In genomic region chr3:197584733-197585132, GRCh38 we compare ENCODE assay signal across 33 cellular contexts. TPM values are rescaled to one million over a fixed set of nuclear protein-coding genes. Genes with fewer than 3 reads are reported as not detected.
"Had no signal": no experiment of that assay in that cellular context is flagged by ENCODE, and none has a peak within 500 bp of the region (broad histone marks: within the 10 kb centered on the region; RNA-seq: fewer than 3 reads in every experiment).

No MANE protein-coding gene starts in this region.

- ATAC-seq: activated naive CD8-positive, alpha-beta T cell treated with anti-CD3 and anti-CD28 coated beads, Interleukin-2, amount 50 U/mL, for 24 hours; activated T-cell treated with anti-CD3 and anti-CD28 coated beads, Interleukin-2, amount 50 U/mL, for 4 hours; activated T-cell treated with anti-CD3 and anti-CD28 coated beads, Interleukin-2, amount 50 U/mL, for 72 hours; T-cell had no signal

- H3K27me3 Mint-ChIP-seq: activated CD4-positive, alpha-beta memory T cell treated with anti-CD3 and anti-CD28 coated beads for 36 hours; activated CD4-positive, alpha-beta T cell treated with anti-CD3 and anti-CD28 coated beads, Interleukin-2, amount 10 ng/mL, durations not matched to agents 24 days and 14 days; activated naive CD4-positive, alpha-beta T cell treated with anti-CD3 and anti-CD28 coated beads, Interleukin-2, amount 50 U/mL, for 24 hours; activated naive CD8-positive, alpha-beta T cell; activated naive CD8-positive, alpha-beta T cell treated with anti-CD3 and anti-CD28 coated beads, Interleukin-2, amount 10 ng/mL, durations not matched to agents 7 days and 5 days; activated naive CD8-positive, alpha-beta T cell treated with anti-CD3 and anti-CD28 coated beads, Interleukin-2, amount 50 U/mL, for 24 hours; brain; T-cell had no signal

- H3K4me1 Mint-ChIP-seq: activated B cell treated with CpG ODN at 0.5 μM for 24 hours; activated naive CD4-positive, alpha-beta T cell treated with anti-CD3 and anti-CD28 coated beads, Interleukin-2, amount 50 U/mL, for 24 hours; activated naive CD8-positive, alpha-beta T cell treated with anti-CD3 and anti-CD28 coated beads, Interleukin-2, amount 50 U/mL, for 24 hours; brain; central memory CD8-positive, alpha-beta T cell; T-cell had no signal

- H3K27ac Mint-ChIP-seq: activated B cell treated with CpG ODN at 0.5 μM for 24 hours; activated CD4-positive, alpha-beta memory T cell treated with anti-CD3 and anti-CD28 coated beads for 36 hours; activated CD4-positive, alpha-beta T cell treated with anti-CD3 and anti-CD28 coated beads, Interleukin-2, amount 10 ng/mL, durations not matched to agents 24 days and 14 days; activated naive CD4-positive, alpha-beta T cell treated with anti-CD3 and anti-CD28 coated beads, Interleukin-2, amount 10 ng/mL, durations not matched to agents 7 days and 5 days; activated naive CD4-positive, alpha-beta T cell treated with anti-CD3 and anti-CD28 coated beads, Interleukin-2, amount 50 U/mL, for 24 hours; activated naive CD8-positive, alpha-beta T cell; activated naive CD8-positive, alpha-beta T cell treated with anti-CD3 and anti-CD28 coated beads, Interleukin-2, amount 10 ng/mL, durations not matched to agents 7 days and 5 days; activated naive CD8-positive, alpha-beta T cell treated with anti-CD3 and anti-CD28 coated beads, Interleukin-2, amount 50 U/mL, for 24 hours; activated T-cell treated with anti-CD3 and anti-CD28 coated beads, Interleukin-2, amount 50 U/mL, for 72 hours; activated T-helper 1 cell treated with anti-CD3 and anti-CD28 coated beads, Interleukin-12 subunit alpha, Interleukin-12 subunit beta, Interleukin-2, Interleukin-4 antibody, amounts not matched to agents 30 ng/mL and 10 ng/mL and 1 ng/mL, durations not matched to agents 14 hours and 24 hours and 36 hours; activated T-helper 2 cell treated with anti-CD3 and anti-CD28 coated beads, Interferon-gamma antibody, Interleukin-2, Interleukin-4, amounts not matched to agents 10 μg/mL and 5 μg/mL and 100 μg/mL, durations not matched to agents 14 hours and 24 hours and 36 hours; brain; T-cell; T-helper 2 cell treated with Interferon-gamma antibody and Interleukin-4, amounts not matched to agents 5 μg/mL and 100 μg/mL, for 36 hours had no signal

- H3K27ac ChIP-seq: ascending aorta, cardiac muscle cell, VCaP had no signal

- H3K36me3 ChIP-seq: ascending aorta, cardiac muscle cell had no signal

- H3K4me3 ChIP-seq: ascending aorta, cardiac muscle cell had no signal

- H3K9me3 ChIP-seq: ascending aorta had no signal

- H3K4me1 ChIP-seq: ascending aorta had no signal

- H3K36me3 Mint-ChIP-seq: activated CD4-positive, alpha-beta memory T cell treated with anti-CD3 and anti-CD28 coated beads for 36 hours; activated naive CD4-positive, alpha-beta T cell treated with anti-CD3 and anti-CD28 coated beads, Interleukin-2, amount 50 U/mL, for 24 hours; activated naive CD8-positive, alpha-beta T cell treated with anti-CD3 and anti-CD28 coated beads, Interleukin-2, amount 10 ng/mL, durations not matched to agents 7 days and 5 days; T-cell had no signal

- H3K27me3 ChIP-seq: ascending aorta, cardiac muscle cell had no signal

- H3K4me3 Mint-ChIP-seq: activated B cell treated with CpG ODN at 0.5 μM for 24 hours; activated CD4-positive, alpha-beta memory T cell treated with anti-CD3 and anti-CD28 coated beads for 36 hours; activated CD4-positive, alpha-beta T cell treated with anti-CD3 and anti-CD28 coated beads, Interleukin-2, amount 10 ng/mL, durations not matched to agents 24 days and 14 days; activated naive CD4-positive, alpha-beta T cell treated with anti-CD3 and anti-CD28 coated beads, Interleukin-2, amount 10 ng/mL, durations not matched to agents 7 days and 5 days; activated naive CD4-positive, alpha-beta T cell treated with anti-CD3 and anti-CD28 coated beads, Interleukin-2, amount 50 U/mL, for 24 hours; activated naive CD8-positive, alpha-beta T cell; activated naive CD8-positive, alpha-beta T cell treated with anti-CD3 and anti-CD28 coated beads, Interleukin-2, amount 10 ng/mL, durations not matched to agents 7 days and 5 days; activated naive CD8-positive, alpha-beta T cell treated with anti-CD3 and anti-CD28 coated beads, Interleukin-2, amount 50 U/mL, for 24 hours; activated T-cell treated with anti-CD3 and anti-CD28 coated beads, Interleukin-2, amount 50 U/mL, for 4 hours; activated T-cell treated with anti-CD3 and anti-CD28 coated beads, Interleukin-2, amount 50 U/mL, for 72 hours; activated T-helper 1 cell treated with anti-CD3 and anti-CD28 coated beads, Interleukin-12 subunit alpha, Interleukin-12 subunit beta, Interleukin-2, Interleukin-4 antibody, amounts not matched to agents 30 ng/mL and 10 ng/mL and 1 ng/mL, durations not matched to agents 14 hours and 24 hours and 36 hours; brain; central memory CD8-positive, alpha-beta T cell; T-cell; T-helper 2 cell treated with Interferon-gamma antibody and Interleukin-4, amounts not matched to agents 5 μg/mL and 100 μg/mL, for 36 hours had no signal

- H3K9me3 Mint-ChIP-seq: activated B cell treated with CpG ODN at 0.5 μM for 24 hours; activated CD4-positive, alpha-beta memory T cell treated with anti-CD3 and anti-CD28 coated beads for 36 hours; activated CD4-positive, alpha-beta T cell treated with anti-CD3 and anti-CD28 coated beads, Interleukin-2, amount 10 ng/mL, durations not matched to agents 24 days and 14 days; activated naive CD4-positive, alpha-beta T cell treated with anti-CD3 and anti-CD28 coated beads, Interleukin-2, amount 10 ng/mL, durations not matched to agents 7 days and 5 days; activated naive CD4-positive, alpha-beta T cell treated with anti-CD3 and anti-CD28 coated beads, Interleukin-2, amount 50 U/mL, for 24 hours; activated naive CD8-positive, alpha-beta T cell treated with anti-CD3 and anti-CD28 coated beads, Interleukin-2, amount 10 ng/mL, durations not matched to agents 7 days and 5 days; activated naive CD8-positive, alpha-beta T cell treated with anti-CD3 and anti-CD28 coated beads, Interleukin-2, amount 50 U/mL, for 24 hours; activated T-cell treated with anti-CD3 and anti-CD28 coated beads, Interleukin-2, amount 50 U/mL, for 4 hours; activated T-cell treated with anti-CD3 and anti-CD28 coated beads, Interleukin-2, amount 50 U/mL, for 72 hours; activated T-helper 1 cell treated with anti-CD3 and anti-CD28 coated beads, Interleukin-12 subunit alpha, Interleukin-12 subunit beta, Interleukin-2, Interleukin-4 antibody, amounts not matched to agents 30 ng/mL and 10 ng/mL and 1 ng/mL, durations not matched to agents 14 hours and 24 hours and 36 hours; activated T-helper 2 cell treated with anti-CD3 and anti-CD28 coated beads, Interferon-gamma antibody, Interleukin-2, Interleukin-4, amounts not matched to agents 10 μg/mL and 5 μg/mL and 100 μg/mL, durations not matched to agents 14 hours and 24 hours and 36 hours; central memory CD8-positive, alpha-beta T cell; T-cell; T-helper 2 cell treated with Interferon-gamma antibody and Interleukin-4, amounts not matched to agents 5 μg/mL and 100 μg/mL, for 36 hours had no signal

- DNase-seq: activated B cell treated with CpG ODN at 0.5 μM for 24 hours; activated CD4-positive, alpha-beta memory T cell treated with anti-CD3 and anti-CD28 coated beads for 36 hours; activated CD4-positive, alpha-beta T cell treated with anti-CD3 and anti-CD28 coated beads for 4 hours; activated CD4-positive, alpha-beta T cell treated with anti-CD3 and anti-CD28 coated beads, Interleukin-2, amount 10 ng/mL, durations not matched to agents 24 days and 14 days; activated CD4-positive, alpha-beta T cell treated with anti-CD3 and anti-CD28 coated beads, Interleukin-2, amount 50 U/mL, for 1 hour; activated CD4-positive, alpha-beta T cell treated with anti-CD3 and anti-CD28 coated beads, Interleukin-2, amount 50 U/mL, for 4 hours; activated CD4-positive, CD25-positive, alpha-beta regulatory T cell treated with anti-CD3 and anti-CD28 coated beads, Interleukin-2, amount 50 U/mL, for 72 hours; activated CD8-positive, alpha-beta memory T cell treated with anti-CD3 and anti-CD28 coated beads, Interleukin-2, amount 50 U/mL, for 4 hours; activated effector memory CD4-positive, alpha-beta T cell treated with Interleukin-2 at 50 U/mL for 16 hours; activated gamma-delta T cell; activated naive CD4-positive, alpha-beta T cell treated with anti-CD3 and anti-CD28 coated beads, Interleukin-2, amount 10 ng/mL, durations not matched to agents 7 days and 5 days; activated naive CD4-positive, alpha-beta T cell treated with Interleukin-2 at 50 U/mL for 16 hours; activated naive CD8-positive, alpha-beta T cell treated with anti-CD3 and anti-CD28 coated beads, Interleukin-2, amount 10 ng/mL, durations not matched to agents 7 days and 5 days; activated naive CD8-positive, alpha-beta T cell treated with anti-CD3 and anti-CD28 coated beads, Interleukin-2, amount 50 U/mL, for 24 hours; activated T-cell treated with anti-CD3 and anti-CD28 coated beads for 4 hours; activated T-cell treated with anti-CD3 and anti-CD28 coated beads, Interleukin-2, amount 50 U/mL, for 1 hour; activated T-cell treated with anti-CD3 and anti-CD28 coated beads, Interleukin-2, amount 50 U/mL, for 4 hours; activated T-cell treated with anti-CD3 and anti-CD28 coated beads, Interleukin-2, amount 50 U/mL, for 72 hours; amygdala; anterior cingulate cortex; T-cell; T-helper 2 cell; T-helper 9 cell had no signal

RNA-seq across cellular contexts. Expression of gene BDH1, which starts 29.0 kb away (rescaled TPM):
- total RNA-seq: ascending aorta had no signal
